8 cellular contexts compared by ENCODE assay signal in the genomic region with DNA sequence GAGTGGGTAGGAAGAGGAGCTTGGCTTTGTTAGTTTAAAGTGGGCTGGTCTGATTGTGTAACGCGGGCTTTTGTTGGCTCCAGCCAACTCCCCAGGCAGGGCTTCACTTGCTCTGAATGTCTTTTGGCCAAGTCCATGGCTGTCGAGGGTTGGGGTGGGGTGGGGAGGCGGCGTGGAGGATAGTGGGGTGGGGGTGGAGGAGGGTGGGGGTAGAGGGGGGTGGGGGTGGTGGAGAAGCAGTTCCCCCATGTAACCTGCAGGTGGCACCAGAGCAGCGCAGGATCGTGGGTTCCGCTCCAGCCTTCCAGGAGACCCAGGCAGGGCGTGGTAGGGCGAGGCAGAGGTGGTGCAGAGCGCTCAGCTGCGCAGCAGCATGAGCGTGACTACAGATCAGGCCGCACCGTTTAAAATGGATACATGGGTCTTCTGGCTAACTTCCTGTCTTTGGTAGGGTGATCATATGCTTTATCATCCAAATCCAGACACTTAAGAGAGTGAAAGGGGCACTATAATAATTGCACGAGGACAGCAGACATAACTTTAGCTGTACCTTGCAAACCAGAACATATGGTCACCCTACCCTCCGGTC. TPM values are rescaled to one million over a fixed set of nuclear protein-coding genes. Genes with fewer than 3 reads are reported as not detected.
DNase-seq lines count a peak whose midpoint lies in the region; ATAC-seq and TF ChIP-seq lines count a peak whose summit lies in the region.

No MANE protein-coding gene starts in this region.

- H3K36me3 ChIP-seq in A673 (ENCODE audit: insufficient read depth, low read length, poor library complexity, severe bottlenecking), result no peaks in the 10 kb centered on the region
- no peaks in the 10 kb centered on the region for H3K36me3 ChIP-seq in GM23248 (ENCODE audit: low read depth)
- H3K36me3 ChIP-seq in colonic mucosa, result no peaks in the 10 kb centered on the region
- H3K36me3 ChIP-seq in right lobe of liver, result no peaks in the 10 kb centered on the region

- H3K4me3 ChIP-seq in A673 (ENCODE audit: low read depth, low read length, poor library complexity, severe bottlenecking) (peak overlapping the region; percentile 17), GM23248 (peak overlapping the region; percentile 57), colonic mucosa (no peak overlapping the region), right lobe of liver (no peak overlapping the region)

- TF ChIP-seq POLR2A in right lobe of liver (IDR thresholded peaks at IDR 0.05), result no peak

- CTCF ChIA-PET in A673 (lab: Charles Lee), result interaction anchor here (0.6 to 2.2 kb wide), 14 partner anchors 14 to 559 kb away, joined by 3 to 20 read pairs (median 4); partner anchors contain the start of genes ISLR2 and PML

- 1 to 3% methylated on average over 10 to 17 of the region's 17 CpGs for WGBS in GM23248 (ENCODE audit: low coverage in 1 of 2, low lambda C conversion rate in 2 of 2, missing lambda C conversion rate in 2 of 2), 2 experiments
- 9% methylated on average over 14 of the region's 17 CpGs for WGBS in right lobe of liver (ENCODE audit: insufficient coverage, low coverage, low lambda C conversion rate, missing lambda C conversion rate)

- H3K27me3 ChIP-seq in A673 (replicated peaks; ENCODE audit: insufficient read depth, low read depth, low read length, poor library complexity) (no peaks in the 10 kb centered on the region), GM23248 (replicated peaks; ENCODE audit: insufficient read depth) (no peaks in the 10 kb centered on the region), colonic mucosa (no peaks in the 10 kb centered on the region), right lobe of liver (no peaks in the 10 kb centered on the region)

- H3K9me3 ChIP-seq in A673 (ENCODE audit: low read depth, low read length, poor library complexity, severe bottlenecking) (no peaks in the 10 kb centered on the region), GM23248 (ENCODE audit: low read depth) (no peaks in the 10 kb centered on the region), colonic mucosa (no peaks in the 10 kb centered on the region), right lobe of liver (no peaks in the 10 kb centered on the region)

- ATAC-seq in right lobe of liver, result peak; percentile 93 to 94 (median 94)

- POLR2A ChIA-PET in A673 (lab: Charles Lee; ENCODE audit: low non-redundant PET), result no interaction called here

- peak overlapping the region; percentile 79 for H2AFZ ChIP-seq in GM23248

- H3K9ac ChIP-seq in GM23248 (no peak overlapping the region; the same call in 1 of the 2 replicates), colonic mucosa (ENCODE audit: low read depth in 2 of 2, low read length in 2 of 2) (no peak overlapping the region)

- H3K27ac ChIP-seq in A673 (ENCODE audit: low read depth, low read length, poor library complexity, severe bottlenecking), result no peak overlapping the region
- H3K27ac ChIP-seq in GM23248, result no peak overlapping the region
- H3K27ac ChIP-seq in colonic mucosa, result no peak overlapping the region
- no peak overlapping the region for H3K27ac ChIP-seq in right lobe of liver

- H4K20me1 ChIP-seq in GM23248 (ENCODE audit: insufficient read depth), result no peaks in the 10 kb centered on the region

- H3K4me2 ChIP-seq in GM23248 (ENCODE audit: unreplicated experiment), result peak overlapping the region; percentile 56

- no TSS peak for BruUV-seq in A673 (replicated peaks; lab: Mats Ljungman, UMichigan)

- TF ChIP-seq CTCF in A673 (conservative IDR thresholded peaks at IDR 0.05; ENCODE audit: low read depth, low read length) (peak; percentile 56), colonic mucosa (IDR thresholded peaks at IDR 0.05) (peak; percentile 39), right lobe of liver (IDR thresholded peaks at IDR 0.05) (peak; percentile 30 to 54 (median 40))

- H3K9me2 ChIP-seq in GM23248 (ENCODE audit: insufficient read depth), result no peaks in the 10 kb centered on the region

- H3K4me1 ChIP-seq in A673 (ENCODE audit: insufficient read depth, low read length, poor library complexity, severe bottlenecking) (no peaks in the 10 kb centered on the region), GM23248 (ENCODE audit: insufficient read depth) (peaks cover 32% of the 10 kb centered on the region), colonic mucosa (no peaks in the 10 kb centered on the region), right lobe of liver (peaks cover 0 to 10% (median 1%) of the 10 kb centered on the region in 4 donors)

- DNase-seq in A673 (ENCODE audit: low spot score), result peak; percentile 84
- peak; percentile 85 for DNase-seq in GM23248
- peak; percentile 68 for DNase-seq in NCI-H460 (ENCODE audit: extremely low read depth, low read depth)
- peak; percentile 62 to 66 for DNase-seq in activated CD4-positive, alpha-beta T cell treated with anti-CD3 and anti-CD28 coated beads for 4 hours
- DNase-seq in colonic mucosa, result peak; percentile 78
- peak; percentile 70 to 72 (median 72) for DNase-seq in right lobe of liver
- DNase-seq in stimulated activated CD4-positive, alpha-beta T cell treated with anti-CD3 and anti-CD28 coated beads, TNF-alpha, amount 100 ng/mL, for 24 hours (ENCODE audit: low read depth in 3 of 3), result peak; percentile 41 to 66 (median 48)
- DNase-seq in NK-92 (lab: John Stamatoyannopoulos, UW; ENCODE audit: unreplicated experiment), result no peak

- peaks cover 26% of the 10 kb centered on the region for H3F3A ChIP-seq in GM23248 (ENCODE audit: insufficient read depth)

- intact Hi-C loops in A673 (cut with micrococcal nuclease; ENCODE audit: unreplicated experiment), result loop anchor here (2.0 kb wide), 1 partner anchor 269 kb away; no protein-coding TSS in a partner anchor
- intact Hi-C loops in colonic mucosa (cut with DNase I), result no loop called here
- intact Hi-C loops in right lobe of liver (cut with DNase I), result no loop called here

- H3K79me2 ChIP-seq in GM23248 (ENCODE audit: insufficient read depth), result no peaks in the 10 kb centered on the region

- in situ Hi-C loops in GM23248 (cut with MboI), result no loop called here

RNA-seq across cellular contexts. Expression of gene GOLGA6A, which starts 28.3 kb away (rescaled TPM):
- total RNA-seq in A673 (2021) (not detected in 2 replicates), colonic mucosa (not detected), right lobe of liver (1 to 10 TPM in 2 of 6 experiments, under 1 TPM in 4; 0.35 to 1.6 (median 0.72) TPM)
- total RNA-seq in GM23248 (2014; rRNA removed; shearing (Covaris generic)), result not detected in 2 replicates
- not detected in 2 replicates for polyA plus RNA-seq in GM23248 (2016; fragmentation: Nextera tagmentation; extraction: Ambion mirVana)
- not detected in 2 replicates for total RNA-seq in NCI-H460 (2014; rRNA removed; shearing (Covaris generic))
- polyA plus RNA-seq in NCI-H460 (2014; cell fraction: nucleus; rRNA removed), result not detected in 2 replicates

RNA-seq across cellular contexts. Expression of gene PML, which starts 59.5 kb away (rescaled TPM):
- 39.7 and 40.0 TPM in 2 replicates for total RNA-seq in A673 (2021)
- 55.3 and 74.7 TPM in 2 replicates for total RNA-seq in GM23248 (2014; rRNA removed; shearing (Covaris generic))
- polyA plus RNA-seq in GM23248 (2016; fragmentation: Nextera tagmentation; extraction: Ambion mirVana), result 52.9 and 58.0 TPM in 2 replicates
- 9.6 and 10.1 TPM in 2 replicates for total RNA-seq in NCI-H460 (2014; rRNA removed; shearing (Covaris generic))
- polyA plus RNA-seq in NCI-H460 (2014; cell fraction: nucleus; rRNA removed), result 26.1 and 35.9 TPM in 2 replicates
- 10 to 100 TPM; 27.0 to 31.3 TPM for total RNA-seq in colonic mucosa
- total RNA-seq in right lobe of liver, result 10 to 100 TPM; 10.8 to 36.1 (median 16.7) TPM

Comparison
In these comparisons a context has a peak if more than half of its experiments do, and no peak if none do; other contexts are left out.
1. H3K4me3 ChIP-seq: peak in A673 (single experiment) and GM23248 (single experiment); none in colonic mucosa (single experiment) and right lobe of liver (0 of 3).
2. Peak in every context shown above with its lines, with median percentiles within 50 percentile points of each other: CTCF ChIP-seq.